In genomic region chr10:17236468-17236886, GRCh38 we compare ENCODE assay signal across 17 cellular contexts. TPM values are rescaled to one million over a fixed set of nuclear protein-coding genes. Genes with fewer than 3 reads are reported as not detected.
A peak's percentile ranks its signal among the peaks of the same experiment; 100 is the strongest.
DNase-seq lines count a peak whose midpoint lies in the region; ATAC-seq and TF ChIP-seq lines count a peak whose summit lies in the region.
"Had no signal": no experiment of that assay in that cellular context is flagged by ENCODE, and none has a peak within 500 bp of the region (broad histone marks: within the 10 kb centered on the region; RNA-seq: fewer than 3 reads in every experiment).

No MANE protein-coding gene starts in this region.

- H3K9me3 Mint-ChIP-seq in activated T-cell treated with anti-CD3 and anti-CD28 coated beads, Interleukin-2, amount 50 U/mL, for 72 hours = no peaks in the 10 kb centered on the region
- no peaks in the 10 kb centered on the region for H3K9me3 Mint-ChIP-seq in activated T-cell treated with anti-CD3 and anti-CD28 coated beads, Interleukin-2, amount 50 U/mL, for 24 hours
- H3K9me3 Mint-ChIP-seq: activated T-cell treated with anti-CD3 and anti-CD28 coated beads, Interleukin-2, amount 50 U/mL, for 4 hours had no signal

- H3K27me3 Mint-ChIP-seq in activated T-cell treated with anti-CD3 and anti-CD28 coated beads, Interleukin-2, amount 50 U/mL, for 72 hours (ENCODE audit: low read depth) = no peaks in the 10 kb centered on the region
- H3K27me3 Mint-ChIP-seq in activated T-cell treated with anti-CD3 and anti-CD28 coated beads, Interleukin-2, amount 50 U/mL, for 24 hours = no peaks in the 10 kb centered on the region

- H3K9me3 ChIP-seq in adipocyte (ENCODE audit: control insufficient read depth, low read length) (no peaks in the 10 kb centered on the region), subcutaneous abdominal adipose tissue (ENCODE audit: control insufficient read depth in 5 of 5, low read length in 5 of 5) (peaks cover 0 to under 1% (median 0%) of the 10 kb centered on the region in 5 donors), upper lobe of right lung (no peaks in the 10 kb centered on the region)
- H3K9me3 ChIP-seq: upper lobe of left lung had no signal

- intact Hi-C loops in upper lobe of right lung (cut with DNase I) = no loop called here

- H3K36me3 Mint-ChIP-seq in activated T-cell treated with anti-CD3 and anti-CD28 coated beads, Interleukin-2, amount 50 U/mL, for 72 hours (ENCODE audit: insufficient read depth in 2 of 2) = peaks cover 19 to 20% of the 10 kb centered on the region in 2 donors
- peaks cover 69% of the 10 kb centered on the region for H3K36me3 Mint-ChIP-seq in activated T-cell treated with anti-CD3 and anti-CD28 coated beads, Interleukin-2, amount 50 U/mL, for 24 hours (ENCODE audit: low read depth)

- H3K27me3 ChIP-seq in adipocyte (replicated peaks; ENCODE audit: control insufficient read depth, insufficient read depth, low read length) = no peaks in the 10 kb centered on the region
- no peaks in the 10 kb centered on the region for H3K27me3 ChIP-seq in subcutaneous abdominal adipose tissue (ENCODE audit: control insufficient read depth in 5 of 5, insufficient read depth in 4 of 5, low read length in 5 of 5)
- no peaks in the 10 kb centered on the region for H3K27me3 ChIP-seq in upper lobe of right lung
- H3K27me3 ChIP-seq: upper lobe of left lung had no signal

- no peak for ATAC-seq in activated T-cell treated with anti-CD3 and anti-CD28 coated beads, Interleukin-2, amount 50 U/mL, for 72 hours (replicated peaks in 1 of 2)
- ATAC-seq in upper lobe of right lung = no peak
- ATAC-seq: activated T-cell treated with anti-CD3 and anti-CD28 coated beads, Interleukin-2, amount 50 U/mL, for 4 hours had no signal

- H3K4me1 Mint-ChIP-seq in activated T-cell treated with anti-CD3 and anti-CD28 coated beads, Interleukin-2, amount 50 U/mL, for 72 hours (ENCODE audit: low read depth) = peaks cover 30% of the 10 kb centered on the region
- peaks cover 44% of the 10 kb centered on the region for H3K4me1 Mint-ChIP-seq in activated T-cell treated with anti-CD3 and anti-CD28 coated beads, Interleukin-2, amount 50 U/mL, for 24 hours (ENCODE audit: low read depth)

- H3K27ac Mint-ChIP-seq in activated T-cell treated with anti-CD3 and anti-CD28 coated beads, Interleukin-2, amount 50 U/mL, for 72 hours = peak overlapping the region; percentile 68
- H3K27ac Mint-ChIP-seq in activated T-cell treated with anti-CD3 and anti-CD28 coated beads, Interleukin-2, amount 50 U/mL, for 24 hours = no peak overlapping the region

- H3K36me3 ChIP-seq in adipocyte (ENCODE audit: control insufficient read depth, insufficient read depth, low read length, severe bottlenecking) = peaks cover 67% of the 10 kb centered on the region
- peaks cover 43 to 65% (median 58%) of the 10 kb centered on the region in 5 donors for H3K36me3 ChIP-seq in subcutaneous abdominal adipose tissue (ENCODE audit: control insufficient read depth in 5 of 5, insufficient read depth in 5 of 5, low read length in 5 of 5)
- H3K36me3 ChIP-seq in upper lobe of right lung = peaks cover 68% of the 10 kb centered on the region

- H3K4me1 ChIP-seq in adipocyte (ENCODE audit: control insufficient read depth, insufficient read depth, low read length) (peaks cover 64% of the 10 kb centered on the region), subcutaneous abdominal adipose tissue (ENCODE audit: control insufficient read depth in 5 of 5, insufficient read depth in 5 of 5, low read length in 5 of 5) (peaks cover 6 to 54% (median 45%) of the 10 kb centered on the region in 5 donors), upper lobe of right lung (peaks cover 39% of the 10 kb centered on the region)

- peak overlapping the region; percentile 98 for H3K9ac ChIP-seq in adipocyte (ENCODE audit: low read length)
- peak overlapping the region in 2 of 5 donors; percentile 39 to 48 for H3K9ac ChIP-seq in subcutaneous abdominal adipose tissue (ENCODE audit: low read length in 5 of 5)
- H3K9ac ChIP-seq: parathyroid adenoma had no signal

- TF ChIP-seq CTCF in upper lobe of right lung (IDR thresholded peaks at IDR 0.05) = no peak

- no peak for DNase-seq in activated T-cell treated with anti-CD3 and anti-CD28 coated beads, Interleukin-2, amount 50 U/mL, for 72 hours
- DNase-seq in activated T-cell treated with anti-CD3 and anti-CD28 coated beads, Interleukin-2, amount 50 U/mL, for 24 hours = no peak
- no peak for DNase-seq in adipocyte (ENCODE audit: low read depth)
- peak; percentile 25 for DNase-seq in kidney glomerular epithelial cell (lab: John Stamatoyannopoulos, UW)
- DNase-seq in COLO829 (ENCODE audit: low spot score) = no peak
- DNase-seq in mesenteric fat pad (ENCODE audit: low spot score) = no peak
- DNase-seq in upper lobe of right lung = no peak
- DNase-seq: activated T-cell treated with anti-CD3 and anti-CD28 coated beads, Interleukin-2, amount 50 U/mL, for 4 hours; amniotic stem cell; IMR-90; NCI-H2029; NCI-H524 treated with DMSO at 0.1 percent for 48 hours; OCI-M1; upper lobe of left lung had no signal

- no peak overlapping the region for H3K4me3 Mint-ChIP-seq in activated T-cell treated with anti-CD3 and anti-CD28 coated beads, Interleukin-2, amount 50 U/mL, for 72 hours
- H3K4me3 Mint-ChIP-seq in activated T-cell treated with anti-CD3 and anti-CD28 coated beads, Interleukin-2, amount 50 U/mL, for 24 hours = no peak overlapping the region

- H3K27ac ChIP-seq in subcutaneous abdominal adipose tissue (ENCODE audit: low read depth, low read length) (peak overlapping the region; percentile 100), upper lobe of right lung (no peak overlapping the region)
- H3K27ac ChIP-seq: parathyroid adenoma, SJSA1 had no signal

- peak overlapping the region; percentile 90 for H3K4me3 ChIP-seq in adipocyte (ENCODE audit: low read length)
- no peak overlapping the region for H3K4me3 ChIP-seq in subcutaneous abdominal adipose tissue (ENCODE audit: low read depth in 1 of 5, low read length in 5 of 5)
- H3K4me3 ChIP-seq in upper lobe of right lung = no peak overlapping the region
- H3K4me3 ChIP-seq: SJSA1, upper lobe of left lung had no signal

RNA-seq across cellular contexts. Expression of gene VIM, which starts 8.4 kb away (rescaled TPM):
- 100 to 1,000 TPM; 211 to 545 TPM for total RNA-seq in activated T-cell treated with anti-CD3 and anti-CD28 coated beads, Interleukin-2, amount 50 U/mL, for 72 hours
- 3,828 TPM for total RNA-seq in mesenteric fat pad
- total RNA-seq in upper lobe of right lung = 1,272 TPM

RNA-seq across cellular contexts. Expression of gene TRDMT1, which starts 35.0 kb away (rescaled TPM):
- total RNA-seq in activated T-cell treated with anti-CD3 and anti-CD28 coated beads, Interleukin-2, amount 50 U/mL, for 72 hours = 1 to 10 TPM; 5.5 to 8.7 TPM
- total RNA-seq in mesenteric fat pad (7.1 TPM), upper lobe of right lung (9.2 TPM)
